Comparison of ENCODE assay signal across 21 cellular contexts in the genomic region with DNA sequence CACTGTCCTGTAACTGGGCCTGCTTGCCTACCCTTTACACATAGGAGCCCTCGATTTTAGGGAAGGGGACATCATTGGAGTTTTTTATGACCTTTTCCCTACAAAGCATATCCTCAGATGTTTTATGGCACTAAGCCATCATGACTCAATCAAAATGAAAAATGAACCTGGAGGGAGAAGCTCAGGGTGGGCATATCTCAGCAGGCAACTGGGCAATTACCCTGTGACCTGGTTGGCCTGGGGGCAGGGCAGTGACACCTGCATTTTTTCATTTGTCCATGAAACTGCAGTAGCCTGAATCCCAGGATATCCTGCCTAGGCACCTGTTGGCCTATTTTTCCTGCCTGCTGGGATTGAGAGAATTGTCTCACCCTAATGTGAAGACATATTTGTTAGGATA. TPM values are rescaled to one million over a fixed set of nuclear protein-coding genes. Genes with fewer than 3 reads are reported as not detected.
DNase-seq lines count a peak whose midpoint lies in the region; ATAC-seq and TF ChIP-seq lines count a peak whose summit lies in the region.
"Had no signal": no experiment of that assay in that cellular context is flagged by ENCODE, and none has a peak within 500 bp of the region (broad histone marks: within the 10 kb centered on the region; RNA-seq: fewer than 3 reads in every experiment).

No MANE protein-coding gene starts in this region.

- no peaks in the 10 kb centered on the region for H3K9me3 ChIP-seq in suprapubic skin

- H3K27me3 Mint-ChIP-seq in stimulated activated memory B cell treated with anti-CD40 and anti-IgM and Interleukin-4, amounts not matched to agents 10 μg/mL and 1 μg/mL and 100 μg/mL, for 72 hours: peaks cover 8% of the 10 kb centered on the region
- H3K27me3 Mint-ChIP-seq: CD4-positive, alpha-beta T cell had no signal

- H3K9me3 Mint-ChIP-seq in stimulated activated memory B cell treated with anti-CD40 and anti-IgM and Interleukin-4, amounts not matched to agents 10 μg/mL and 1 μg/mL and 100 μg/mL, for 72 hours: no peaks in the 10 kb centered on the region
- H3K9me3 Mint-ChIP-seq: activated B cell treated with CpG ODN at 0.5 μM for 24 hours; activated CD4-positive, alpha-beta memory T cell treated with anti-CD3 and anti-CD28 coated beads for 36 hours; CD4-positive, alpha-beta T cell; central memory CD8-positive, alpha-beta T cell; IgD-negative memory B cell had no signal

- peaks cover 18% of the 10 kb centered on the region for H3K4me1 Mint-ChIP-seq in stimulated activated memory B cell treated with anti-CD40 and anti-IgM and Interleukin-4, amounts not matched to agents 10 μg/mL and 1 μg/mL and 100 μg/mL, for 72 hours

- H3K36me3 ChIP-seq in brain microvascular endothelial cell (replicated peaks) (peaks cover 87% of the 10 kb centered on the region), suprapubic skin (no peaks in the 10 kb centered on the region)

- H3K4me3 ChIP-seq in brain microvascular endothelial cell (ENCODE audit: low read depth, low read length): no peak overlapping the region
- H3K4me3 ChIP-seq in suprapubic skin: no peak overlapping the region

- TF ChIP-seq POLR2A in suprapubic skin (IDR thresholded peaks at IDR 0.05): no peak

- ATAC-seq in stimulated activated memory B cell treated with anti-CD40 and anti-IgM and Interleukin-4, amounts not matched to agents 10 μg/mL and 1 μg/mL and 100 μg/mL, for 72 hours: no peak
- ATAC-seq in HG03097 (IDR thresholded peaks at IDR 0.05; ENCODE audit: low FRiP score, unreplicated experiment): no peak
- ATAC-seq: esophagus mucosa had no signal

- WGBS in suprapubic skin: 63% methylated on average over 1 of the region's 1 CpG

- in situ Hi-C loops in brain microvascular endothelial cell (cut with HindIII; ENCODE audit: low pct_ligation_motif_present, low sequenced_read_pairs): no loop called here

- no peaks in the 10 kb centered on the region for H3K27me3 ChIP-seq in brain microvascular endothelial cell (replicated peaks)
- H3K27me3 ChIP-seq in layer of hippocampus (ENCODE audit: control insufficient read depth, insufficient read depth, low read length): no peaks in the 10 kb centered on the region
- no peaks in the 10 kb centered on the region for H3K27me3 ChIP-seq in suprapubic skin

- peaks cover 25% of the 10 kb centered on the region for H3K4me1 ChIP-seq in suprapubic skin

- TF ChIP-seq CTCF in brain microvascular endothelial cell (IDR thresholded peaks at IDR 0.05; ENCODE audit: low read depth, low read length, missing control alignments) (no peak), suprapubic skin (IDR thresholded peaks at IDR 0.05) (no peak)

- H3K27ac ChIP-seq in brain microvascular endothelial cell: peak overlapping the region; percentile 81
- peak overlapping the region; percentile 46 for H3K27ac ChIP-seq in layer of hippocampus (ENCODE audit: low read depth, low read length)
- H3K27ac ChIP-seq in suprapubic skin: peak overlapping the region; percentile 47

- no peak overlapping the region for H3K27ac Mint-ChIP-seq in stimulated activated memory B cell treated with anti-CD40 and anti-IgM and Interleukin-4, amounts not matched to agents 10 μg/mL and 1 μg/mL and 100 μg/mL, for 72 hours
- H3K27ac Mint-ChIP-seq: activated B cell treated with CpG ODN at 0.5 μM for 24 hours; activated CD4-positive, alpha-beta memory T cell treated with anti-CD3 and anti-CD28 coated beads for 36 hours; CD4-positive, alpha-beta T cell; IgD-negative memory B cell had no signal

- no peak for TF ChIP-seq EP300 in suprapubic skin (IDR thresholded peaks at IDR 0.05)

- no peak overlapping the region for H3K4me3 Mint-ChIP-seq in stimulated activated memory B cell treated with anti-CD40 and anti-IgM and Interleukin-4, amounts not matched to agents 10 μg/mL and 1 μg/mL and 100 μg/mL, for 72 hours
- H3K4me3 Mint-ChIP-seq: activated B cell treated with CpG ODN at 0.5 μM for 24 hours; activated CD4-positive, alpha-beta memory T cell treated with anti-CD3 and anti-CD28 coated beads for 36 hours; CD4-positive, alpha-beta T cell; central memory CD8-positive, alpha-beta T cell; IgD-negative memory B cell had no signal

- DNase-seq in M059J (ENCODE audit: low read depth) (peak; percentile 59), brain microvascular endothelial cell (no peak), suprapubic skin (ENCODE audit: low spot score in 2 of 2) (no peak), COLO829 (ENCODE audit: low spot score) (no peak), NCI-H1048 (lab: John Stamatoyannopoulos, UW) (no peak)
- DNase-seq: activated B cell treated with CpG ODN at 0.5 μM for 24 hours; activated CD4-positive, alpha-beta memory T cell treated with anti-CD3 and anti-CD28 coated beads for 36 hours; activated effector memory CD4-positive, alpha-beta T cell treated with anti-CD3 and anti-CD28 coated beads, Interleukin-2, amount 50 U/mL, for 16 hours; activated T-cell treated with anti-CD3 and anti-CD28 coated beads for 4 hours; CD4-positive, alpha-beta T cell; kidney glomerular epithelial cell; NCI-H1417 treated with DMSO at 0.1 percent for 48 hours; T1000 had no signal

- H3K36me3 Mint-ChIP-seq in stimulated activated memory B cell treated with anti-CD40 and anti-IgM and Interleukin-4, amounts not matched to agents 10 μg/mL and 1 μg/mL and 100 μg/mL, for 72 hours: no peaks in the 10 kb centered on the region
- H3K36me3 Mint-ChIP-seq: activated CD4-positive, alpha-beta memory T cell treated with anti-CD3 and anti-CD28 coated beads for 36 hours; IgD-negative memory B cell had no signal

RNA-seq across cellular contexts. Expression of a gene that starts 45.2 kb away (rescaled TPM):
- total RNA-seq in M059J (2014; rRNA removed; shearing (Covaris generic)): 0.39 and 0.74 TPM in 2 replicates
- total RNA-seq in suprapubic skin: not detected
- total RNA-seq: activated B cell treated with CpG ODN at 0.5 μM for 24 hours; activated CD4-positive, alpha-beta memory T cell treated with anti-CD3 and anti-CD28 coated beads for 36 hours; CD4-positive, alpha-beta T cell; G401; H1 had no signal
